In the genomic region with DNA sequence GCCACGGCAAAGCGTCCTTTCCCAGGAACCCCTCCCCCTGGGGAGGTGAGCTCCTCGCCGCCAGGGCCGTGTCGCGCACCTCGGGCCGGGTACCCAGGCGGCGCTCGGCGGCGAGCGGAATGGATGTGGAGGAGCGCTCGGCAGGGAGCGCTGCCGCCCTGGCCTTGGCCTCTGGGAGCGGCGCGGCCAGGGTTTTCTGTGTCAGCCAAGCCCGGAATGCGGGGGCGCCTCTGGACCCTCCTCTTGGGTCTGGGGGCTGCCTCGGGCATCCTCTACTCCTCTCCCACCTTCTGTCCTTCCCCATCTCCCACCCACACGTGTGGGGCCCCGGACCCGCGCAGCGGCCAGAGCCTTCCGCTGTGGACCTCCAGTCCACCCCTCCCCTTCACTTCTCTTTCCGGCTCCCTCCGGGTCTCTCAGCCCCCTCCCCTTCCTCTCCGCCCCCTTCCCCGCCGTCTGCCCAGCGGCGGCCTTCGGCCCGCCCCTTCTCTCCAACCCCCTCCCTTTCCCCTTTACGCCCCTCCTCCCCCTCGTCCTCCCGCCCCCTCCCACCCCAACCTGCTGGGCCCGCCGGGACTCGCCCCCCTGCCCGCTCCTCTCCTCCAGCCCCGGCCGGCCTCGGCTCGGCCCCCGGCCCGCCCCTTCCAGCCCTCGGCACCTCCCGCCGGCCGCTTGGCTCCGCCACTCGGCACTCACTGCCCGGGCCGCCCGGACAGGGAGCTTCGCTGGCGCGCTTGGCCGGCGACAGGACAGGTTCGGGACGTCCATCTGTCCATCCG, we compare ENCODE assay signal across 8 cellular contexts. TPM values are rescaled to one million over a fixed set of nuclear protein-coding genes. Genes with fewer than 3 reads are reported as not detected.
DNase-seq lines count a peak whose midpoint lies in the region; ATAC-seq, FAIRE-seq and TF ChIP-seq lines count a peak whose summit lies in the region.

Gene MERTK (plus strand): TSS at position 684 of the 779 bp plus-strand sequence. CDS start 129 bp downstream, outside the sequence.

- peak within 1 kb of the TSS; percentile 94 for H4K8ac ChIP-seq in H1 (ENCODE audit: extremely low read depth, insufficient read depth, low read length)

- H3K36me3 Mint-ChIP-seq in activated CD4-positive, alpha-beta memory T cell treated with anti-CD3 and anti-CD28 coated beads, Interleukin-2, amount 10 ng/mL, durations not matched to agents 7 days and 5 days (ENCODE audit: low read depth) = no peaks in the 10 kb centered on the region
- no peaks in the 10 kb centered on the region for H3K36me3 Mint-ChIP-seq in memory B cell

- POLR2A ChIA-PET in GM10248 (lab: Yijun Ruan, JAX) = no interaction called here
- POLR2A ChIA-PET in activated CD4-positive, alpha-beta memory T cell treated with anti-CD3 and anti-CD28 coated beads, Interleukin-2, amount 10 ng/mL, durations not matched to agents 7 days and 5 days (lab: Charles Lee) = interaction anchor here (1.0 kb wide), 1 partner anchor 11 kb away, joined by 4 read pairs; no protein-coding TSS in a partner anchor
- POLR2A ChIA-PET in H1 (lab: Charles Lee; ENCODE audit: partially characterized antibody) = interaction anchor here (0.7 to 7.2 kb wide), 5 partner anchors 9 to 150 kb away, joined by 3 to 33 read pairs (median 3); partner anchors contain the start of gene ANAPC1

- H3K56ac ChIP-seq in H1 (replicated peaks; ENCODE audit: insufficient read length, low read depth, low read length) = peak within 1 kb of the TSS; percentile 74

- CTCF ChIA-PET in GM10248 (lab: Yijun Ruan, JAX) = interaction anchor here (1.5 to 4.0 kb wide), 2 partner anchors 11 to 149 kb away, joined by 4 to 19 read pairs; no protein-coding TSS in a partner anchor
- CTCF ChIA-PET in activated CD4-positive, alpha-beta memory T cell treated with anti-CD3 and anti-CD28 coated beads, Interleukin-2, amount 10 ng/mL, durations not matched to agents 7 days and 5 days (lab: Charles Lee) = interaction anchor here (0.7 to 1.2 kb wide), 3 partner anchors 10 to 540 kb away, joined by 3 to 6 read pairs (median 3); no protein-coding TSS in a partner anchor
- CTCF ChIA-PET in H1 (lab: Charles Lee; ENCODE audit: partially characterized antibody) = interaction anchor here (0.8 to 3.6 kb wide), 9 partner anchors 10 to 155 kb away, joined by 3 to 20 read pairs (median 4); no protein-coding TSS in a partner anchor

- H2AFZ ChIP-seq in H1 (ENCODE audit: low read length) = peak within 1 kb of the TSS; percentile 81; the same call in 1 of the 2 replicates

- H3K36me3 ChIP-seq in H1 (ENCODE audit: control insufficient read depth in 2 of 4, insufficient read depth in 4 of 4, low read length in 3 of 4) = no peaks in the 10 kb centered on the region

- peaks cover 0 to 20% (median 11%) of the 10 kb centered on the region in 4 experiments; a peak in 5 of 7 replicates for H3K27me3 ChIP-seq in H1 (replicated peaks in 1 of 4; ENCODE audit: control insufficient read depth in 3 of 4, extremely low read depth in 1 of 4, insufficient read depth in 3 of 4, low read length in 3 of 4)

- no peak within 1 kb of the TSS for H3K27ac Mint-ChIP-seq in activated CD4-positive, alpha-beta memory T cell treated with anti-CD3 and anti-CD28 coated beads, Interleukin-2, amount 10 ng/mL, durations not matched to agents 7 days and 5 days
- no peak within 1 kb of the TSS for H3K27ac Mint-ChIP-seq in memory B cell

- H2AK5ac ChIP-seq in H1 (ENCODE audit: low read depth, low read length) = no peak within 1 kb of the TSS

- peaks cover 7% of the 10 kb centered on the region for H3K23me2 ChIP-seq in H1 (ENCODE audit: low read depth, low read length)

- peak within 1 kb of the TSS; percentile 63 for H3K4me3 Mint-ChIP-seq in activated CD4-positive, alpha-beta memory T cell treated with anti-CD3 and anti-CD28 coated beads, Interleukin-2, amount 10 ng/mL, durations not matched to agents 7 days and 5 days
- peak within 1 kb of the TSS; percentile 70 for H3K4me3 Mint-ChIP-seq in memory B cell

- H3K4me1 Mint-ChIP-seq in activated CD4-positive, alpha-beta memory T cell treated with anti-CD3 and anti-CD28 coated beads, Interleukin-2, amount 10 ng/mL, durations not matched to agents 7 days and 5 days = peaks cover 14% of the 10 kb centered on the region
- peaks cover 10% of the 10 kb centered on the region for H3K4me1 Mint-ChIP-seq in memory B cell

- H2BK120ac ChIP-seq in H1 (replicated peaks; ENCODE audit: low read depth, low read length) = no peak within 1 kb of the TSS

- TF ChIP-seq RAD21 in H1 (IDR thresholded peaks at IDR 0.05 in 1 of 2, conservative IDR thresholded peaks at IDR 0.05 in 1 of 2; ENCODE audit: low read depth in 2 of 2, low read length in 2 of 2) = peak; percentile 55 to 64; a peak in 3 of 4 replicates

- no peak within 1 kb of the TSS for H4K91ac ChIP-seq in H1 (replicated peaks; ENCODE audit: insufficient read length, low read length)

- peak; percentile 67 for ATAC-seq in HG02798 (IDR thresholded peaks at IDR 0.05; ENCODE audit: poor library complexity, unreplicated experiment)
- ATAC-seq in memory B cell (ENCODE audit: low read depth) = peak; percentile 84

- peak; percentile 26 to 85; a peak in 2 of 3 replicates for TF ChIP-seq POLR2A in H1 (IDR thresholded peaks at IDR 0.05; ENCODE audit: control extremely low read depth in 1 of 2, low read depth in 2 of 2, low read length in 2 of 2)

- peak within 1 kb of the TSS; percentile 96 for H3K18ac ChIP-seq in H1 (ENCODE audit: extremely low read depth, low read length)

- H3K27ac ChIP-seq in H1 (ENCODE audit: low read depth, low read length) = peak within 1 kb of the TSS; percentile 65; the same call in 1 of the 2 replicates

- peak within 1 kb of the TSS; percentile 62 to 98 (median 77) for H3K4me3 ChIP-seq in H1 (ENCODE audit: extremely low read depth in 1 of 4, insufficient read depth in 2 of 4, low read depth in 3 of 4, low read length in 4 of 4)

- H2BK5ac ChIP-seq in H1 (ENCODE audit: low read depth, low read length) = peak within 1 kb of the TSS; percentile 18; the same call in 1 of the 2 replicates

- peaks cover 2% of the 10 kb centered on the region in 2 experiments for H4K20me1 ChIP-seq in H1 (replicated peaks in 1 of 2; ENCODE audit: control insufficient read depth in 1 of 2, insufficient read depth in 2 of 2, low read length in 2 of 2)

- no peaks in the 10 kb centered on the region for H3K79me1 ChIP-seq in H1 (ENCODE audit: low read depth, low read length)

- H3K4me2 ChIP-seq in H1 (ENCODE audit: insufficient read depth in 1 of 2, low read depth in 2 of 2, low read length in 2 of 2) = peak within 1 kb of the TSS; percentile 83 to 93

- no peak within 1 kb of the TSS for H3K23ac ChIP-seq in H1 (ENCODE audit: insufficient read length)

- no peak within 1 kb of the TSS for H4K5ac ChIP-seq in H1 (ENCODE audit: insufficient read length, low read depth, low read length)

- H3K9ac ChIP-seq in H1 (replicated peaks in 1 of 4; ENCODE audit: extremely low read depth in 1 of 4, low read depth in 3 of 4, low read length in 3 of 4) = peak within 1 kb of the TSS; percentile 56 to 77 (median 62)

- no peak within 1 kb of the TSS for H2BK12ac ChIP-seq in H1 (ENCODE audit: low read depth, low read length)

- DNase-seq in GM10248 (ENCODE audit: extremely low spot score) = peak; percentile 80
- peak; percentile 64 for DNase-seq in NCI-H526 treated with DMSO at 0.1 percent for 48 hours (lab: John Stamatoyannopoulos, UW)
- DNase-seq in activated CD4-positive, alpha-beta memory T cell treated with anti-CD3 and anti-CD28 coated beads, Interleukin-2, amount 10 ng/mL, durations not matched to agents 7 days and 5 days = peak; percentile 54
- peak; percentile 78 to 90 for DNase-seq in H1 (ENCODE audit: low read depth in 1 of 2, low spot score in 2 of 2)
- DNase-seq in memory B cell (ENCODE audit: low spot score in 2 of 2) = peak; percentile 33 to 56
- DNase-seq in stimulated activated CD8-positive, alpha-beta memory T cell treated with anti-CD3 and anti-CD28 coated beads, Interleukin-15, amount 100 ng/mL, for 48 hours (ENCODE audit: low read depth in 2 of 2) = peak; percentile 34 to 48
- no peak for DNase-seq in effector CD8-positive, alpha-beta T cell (lab: John Stamatoyannopoulos, UW)

- FAIRE-seq in H1 (lab: Jason Lieb, UNC) = no peak

- no peak within 1 kb of the TSS for H2BK20ac ChIP-seq in H1 (ENCODE audit: low read length)

- no peak within 1 kb of the TSS for H3K4ac ChIP-seq in H1 (replicated peaks; ENCODE audit: insufficient read length, low read depth, low read length)

- TF ChIP-seq CTCF in GM10248 (IDR thresholded peaks at IDR 0.05; ENCODE audit: control extremely low read depth, extremely low read depth, low read depth, missing control alignments) = peak; percentile 53
- peak; percentile 36 to 61 (median 50) for TF ChIP-seq CTCF in H1 (IDR thresholded peaks at IDR 0.05; ENCODE audit: control extremely low read depth in 1 of 3, insufficient read depth in 1 of 3, low read depth in 1 of 3, low read length in 3 of 3)

- H3K79me2 ChIP-seq in H1 (ENCODE audit: control insufficient read depth in 1 of 2, insufficient read depth in 2 of 2, low read length in 2 of 2) = no peaks in the 10 kb centered on the region; a peak in 1 of 4 replicates

- H2BK15ac ChIP-seq in H1 (ENCODE audit: low read length) = 0 out of 2 replicates have a peak within 1 kb of the TSS, but pooled peaks have one; percentile 98

- no peaks in the 10 kb centered on the region for H3K9me3 Mint-ChIP-seq in activated CD4-positive, alpha-beta memory T cell treated with anti-CD3 and anti-CD28 coated beads, Interleukin-2, amount 10 ng/mL, durations not matched to agents 7 days and 5 days
- H3K9me3 Mint-ChIP-seq in memory B cell = no peaks in the 10 kb centered on the region

- no peak for TF ChIP-seq EP300 in H1 (IDR thresholded peaks at IDR 0.05; ENCODE audit: borderline replicate concordance in 1 of 2, low read depth in 2 of 2, low read length in 2 of 2)

- peaks cover 1 to 8% (median 4%) of the 10 kb centered on the region in 4 experiments; a peak in 4 of 7 replicates for H3K4me1 ChIP-seq in H1 (replicated peaks in 1 of 4; ENCODE audit: control insufficient read depth in 3 of 4, insufficient read depth in 4 of 4, low read length in 3 of 4)

- H3K14ac ChIP-seq in H1 (ENCODE audit: insufficient read length) = no peak within 1 kb of the TSS

- WGBS in H1 (ENCODE audit: extremely low coverage in 1 of 2, insufficient coverage in 1 of 2, insufficient read length in 1 of 2, insufficient replicate concordance in 2 of 2, low coverage in 1 of 2, low lambda C conversion rate in 2 of 2, missing lambda C conversion rate in 1 of 2), 2 experiments = 1% methylated on average over 39 of the region's 71 CpGs; no CpG with 5 or more reads in 1 of the 2 experiments

- H3K27me3 Mint-ChIP-seq in activated CD4-positive, alpha-beta memory T cell treated with anti-CD3 and anti-CD28 coated beads, Interleukin-2, amount 10 ng/mL, durations not matched to agents 7 days and 5 days = peaks cover 41% of the 10 kb centered on the region
- peaks cover 14% of the 10 kb centered on the region for H3K27me3 Mint-ChIP-seq in memory B cell

- no peaks in the 10 kb centered on the region for H3K9me3 ChIP-seq in H1 (ENCODE audit: insufficient read depth in 2 of 2, low read depth in 1 of 2, low read length in 1 of 2)

RNA-seq across cellular contexts. Expression of gene MERTK, which starts in this region (rescaled TPM):
- total RNA-seq in activated CD4-positive, alpha-beta memory T cell treated with anti-CD3 and anti-CD28 coated beads, Interleukin-2, amount 10 ng/mL, durations not matched to agents 7 days and 5 days = under 1 TPM; 0.20 to 0.35 TPM
- total RNA-seq in H1 (2021; fragmentation: NEBNext Ultra II Directional; extraction: Animal tissue kit (Norgen Biotek cat#: 25700)) = 6.1 and 7.0 TPM in 2 replicates
- 5.8 and 6.5 TPM in 2 replicates for polyA plus RNA-seq in H1 (2011; rRNA removed)
- 7.4 TPM for polyA plus RNA-seq in H1 (2011; cell fraction: cytosol; rRNA removed)
- polyA plus RNA-seq in H1 (2011; cell fraction: nucleus; rRNA removed) = 9.2 TPM
- 5.0 to 6.4 TPM (median 5.8 TPM) in 4 replicates for polyA plus RNA-seq in H1 (2012, experiment 1 of 2)
- polyA plus RNA-seq in H1 (2012, experiment 2 of 2) = 1.4 TPM
- polyA plus RNA-seq in H1 (2013, experiment 1 of 2) = 7.2 TPM
- 6.7 TPM for polyA plus RNA-seq in H1 (2013, experiment 2 of 2)
- 12.5 and 13.2 TPM in 2 replicates for polyA minus RNA-seq in H1 (2011; rRNA and poly(A)+ RNA removed)
- polyA minus RNA-seq in H1 (2011; cell fraction: cytosol; rRNA and poly(A)+ RNA removed) = 4.8 TPM
- 9.6 TPM for polyA minus RNA-seq in H1 (2011; cell fraction: nucleus; rRNA and poly(A)+ RNA removed)

Comparison
In these comparisons a context has a peak if more than half of its experiments do, and no peak if none do; other contexts are left out.
1. Peak in DNase-seq in activated CD4-positive, alpha-beta memory T cell treated with anti-CD3 and anti-CD28 coated beads, Interleukin-2, amount 10 ng/mL, durations not matched to agents 7 days and 5 days; RNA of the gene not detected or under 1 TPM.